ENCODE assay signal across 10 cellular contexts in the genomic region with DNA sequence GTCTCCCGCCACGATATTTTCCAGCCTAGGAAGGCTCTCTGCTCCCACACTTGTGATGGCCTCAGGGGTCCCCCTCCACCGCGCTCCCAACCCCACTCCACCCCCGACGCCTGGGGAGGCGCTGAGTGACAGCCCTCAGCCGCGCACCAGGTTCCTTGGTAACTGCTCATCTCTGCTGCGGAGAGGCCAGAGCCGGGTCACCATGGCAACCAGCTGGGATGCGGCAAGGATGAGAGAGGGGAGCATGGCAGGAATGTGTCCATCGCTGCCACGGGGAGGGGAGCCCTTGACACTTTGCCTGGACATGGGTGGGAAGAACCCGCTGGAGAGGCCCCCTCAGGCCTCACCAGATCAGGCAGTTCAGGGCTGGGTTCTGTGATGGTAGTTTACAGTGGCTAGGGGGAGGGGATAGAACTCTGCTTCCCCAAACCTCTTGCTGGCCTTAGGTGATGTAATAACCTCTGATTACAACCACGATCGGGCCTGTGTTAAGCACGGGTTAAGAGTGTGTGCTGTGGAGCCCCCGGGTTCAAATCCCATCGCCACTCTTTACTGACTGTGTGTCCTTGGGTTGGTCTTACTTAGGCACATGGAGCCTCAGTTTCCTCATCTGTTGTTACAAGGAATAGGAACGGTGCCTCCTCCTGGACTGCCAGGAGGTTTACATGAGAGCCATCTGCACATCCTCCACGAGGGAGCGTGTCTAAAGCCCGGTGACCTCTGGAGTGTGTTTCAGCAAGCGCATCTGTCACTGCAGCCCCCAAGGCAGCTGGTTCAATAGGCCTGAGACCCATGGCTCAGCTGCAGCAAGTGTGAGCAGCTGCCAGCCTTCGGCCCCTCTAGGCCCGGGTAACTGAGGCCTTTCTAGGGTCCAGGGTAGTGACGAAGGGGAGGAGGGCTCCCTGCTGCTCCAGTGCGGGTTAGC. TPM values are rescaled to one million over a fixed set of nuclear protein-coding genes. Genes with fewer than 3 reads are reported as not detected.
DNase-seq lines count a peak whose midpoint lies in the region; ATAC-seq and TF ChIP-seq lines count a peak whose summit lies in the region.
"Had no signal": no experiment of that assay in that cellular context is flagged by ENCODE, and none has a peak within 500 bp of the region (broad histone marks: within the 10 kb centered on the region; RNA-seq: fewer than 3 reads in every experiment).

No MANE protein-coding gene starts in this region.

- TF ChIP-seq EP300 in gastroesophageal sphincter (IDR thresholded peaks at IDR 0.05) = no peak

- H3K36me3 ChIP-seq in gastroesophageal sphincter = no peaks in the 10 kb centered on the region

- peaks cover 57% of the 10 kb centered on the region for H3K27me3 ChIP-seq in gastroesophageal sphincter

- no peak for TF ChIP-seq POLR2A in gastroesophageal sphincter (IDR thresholded peaks at IDR 0.05)

- WGBS in gastroesophageal sphincter (ENCODE audit: low coverage in 1 of 2), 2 donors = 64 to 93% methylated on average over 2 to 3 of the region's 29 CpGs

- no peak for TF ChIP-seq CTCF in gastroesophageal sphincter (IDR thresholded peaks at IDR 0.05)

- ATAC-seq in HG03565 (IDR thresholded peaks at IDR 0.05; ENCODE audit: unreplicated experiment) (no peak), gastroesophageal sphincter (no peak)
- ATAC-seq: activated CD8-positive, alpha-beta memory T cell treated with anti-CD3 and anti-CD28 coated beads, Interleukin-2, amount 10 ng/mL, durations not matched to agents 7 days and 5 days had no signal

- H3K9me3 ChIP-seq in gastroesophageal sphincter = no peaks in the 10 kb centered on the region

- DNase-seq in NCI-H748 (lab: John Stamatoyannopoulos, UW; ENCODE audit: unreplicated experiment) (peak; percentile 49), NCI-H748 treated with DMSO at 0.1 percent for 48 hours (lab: John Stamatoyannopoulos, UW) (no peak), NCI-H82 treated with DMSO at 0.1 percent for 48 hours (lab: John Stamatoyannopoulos, UW; ENCODE audit: unreplicated experiment) (peak; percentile 38), caudate nucleus (lab: John Stamatoyannopoulos, UW) (peak in 44 of 61 donors; percentile 19 to 85 (median 60)), nucleus accumbens (lab: John Stamatoyannopoulos, UW) (peak in 37 of 56 donors; percentile 8 to 79 (median 45)), HT-29 (ENCODE audit: low spot score) (no peak)
- DNase-seq: ACHN; activated CD8-positive, alpha-beta memory T cell treated with anti-CD3 and anti-CD28 coated beads, Interleukin-2, amount 10 ng/mL, durations not matched to agents 7 days and 5 days had no signal

- no peak overlapping the region for H3K4me3 ChIP-seq in gastroesophageal sphincter

- no peaks in the 10 kb centered on the region for H3K4me1 ChIP-seq in gastroesophageal sphincter

- H3K27ac ChIP-seq in caudate nucleus (ENCODE audit: low read depth, low read length) = peak overlapping the region; percentile 71
- H3K27ac ChIP-seq in gastroesophageal sphincter = no peak overlapping the region

RNA-seq across cellular contexts. Expression of a gene that starts 6.3 kb away (rescaled TPM):
- total RNA-seq in gastroesophageal sphincter = 10 to 100 TPM in 2 of 4 donors, 1 to 10 TPM in 1, under 1 TPM in 1; 0.47 to 11.8 (median 7.5) TPM
- not detected in 2 replicates for total RNA-seq in HT-29 (2014; rRNA removed; shearing (Covaris generic))
- total RNA-seq: activated CD8-positive, alpha-beta memory T cell treated with anti-CD3 and anti-CD28 coated beads, Interleukin-2, amount 10 ng/mL, durations not matched to agents 7 days and 5 days had no signal

RNA-seq across cellular contexts. Expression of a gene that starts 21.0 kb away (rescaled TPM):
- 1 to 10 TPM in 2 of 4 donors, under 1 TPM in 2; 0.47 to 6.9 (median 1.1) TPM for total RNA-seq in gastroesophageal sphincter
- 0.55 and 3.6 TPM in 2 replicates for total RNA-seq in HT-29 (2014; rRNA removed; shearing (Covaris generic))
- total RNA-seq: activated CD8-positive, alpha-beta memory T cell treated with anti-CD3 and anti-CD28 coated beads, Interleukin-2, amount 10 ng/mL, durations not matched to agents 7 days and 5 days had no signal

RNA-seq across cellular contexts. Expression of a gene that starts 50.4 kb away (rescaled TPM):
- 100 to 1,000 TPM in 3 of 4 donors, 10 to 100 TPM in 1; 83.4 to 116 (median 110) TPM for total RNA-seq in gastroesophageal sphincter
- total RNA-seq in HT-29 (2014; rRNA removed; shearing (Covaris generic)) = 269 and 276 TPM in 2 replicates

Comparison
In these comparisons a context has a peak if more than half of its experiments do, and no peak if none do; other contexts are left out.
1. DNase-seq: peak in NCI-H748 (single experiment), NCI-H82 treated with DMSO at 0.1 percent for 48 hours (single experiment), caudate nucleus (44 of 61) and nucleus accumbens (37 of 56); none in NCI-H748 treated with DMSO at 0.1 percent for 48 hours (single experiment) and HT-29 (single experiment).